16 cellular contexts compared by ENCODE assay signal in genomic region chr2:217927601-217928323, GRCh38.
A peak's percentile ranks its signal among the peaks of the same experiment; 100 is the strongest.
DNase-seq lines count a peak whose midpoint lies in the region; ATAC-seq and TF ChIP-seq lines count a peak whose summit lies in the region.
"Had no signal": no experiment of that assay in that cellular context is flagged by ENCODE, and none has a peak within 500 bp of the region (broad histone marks: within the 10 kb centered on the region; RNA-seq: fewer than 3 reads in every experiment).

No MANE protein-coding gene starts in this region.

- H2AK5ac ChIP-seq in neuronal stem cell (ENCODE audit: low read depth, low read length), result peak overlapping the region; percentile 12

- peak overlapping the region; percentile 27 for H2BK15ac ChIP-seq in neuronal stem cell (ENCODE audit: low read length)

- H3K18ac ChIP-seq in neuronal stem cell (ENCODE audit: low read length), result peak overlapping the region; percentile 52

- H4K91ac ChIP-seq in neuronal stem cell (ENCODE audit: low read depth, low read length, poor library complexity), result no peak overlapping the region

- peaks cover 18% of the 10 kb centered on the region for H3K4me1 ChIP-seq in cardiac muscle cell (ENCODE audit: low read depth)
- H3K4me1 ChIP-seq in neuronal stem cell (ENCODE audit: control insufficient read depth in 2 of 2, insufficient read depth in 1 of 2, low read depth in 1 of 2, low read length in 2 of 2), result peaks cover 1 to 4% of the 10 kb centered on the region in 2 donors
- peaks cover 14 to 100% (median 99%) of the 10 kb centered on the region in 4 donors for H3K4me1 ChIP-seq in tibial artery

- intact Hi-C loops in tibial artery (cut with DNase I; ENCODE audit: low total_unique reads), result no loop called here
- intact Hi-C loops in posterior vena cava (cut with DNase I), result no loop called here

- H3K23ac ChIP-seq in neuronal stem cell (ENCODE audit: low read depth, low read length, poor library complexity), result no peak overlapping the region

- H3K9ac ChIP-seq in neuronal stem cell (ENCODE audit: low read depth, low read length, poor library complexity), result no peak overlapping the region

- no peak overlapping the region for H3K14ac ChIP-seq in neuronal stem cell (ENCODE audit: low read length)

- H3K4me3 ChIP-seq in cardiac muscle cell (no peak overlapping the region), neuronal stem cell (ENCODE audit: low read length in 2 of 2) (no peak overlapping the region), tibial artery (peak overlapping the region in 1 of 2 donors; percentile 83)

- H3K9me3 ChIP-seq in cardiac muscle cell (ENCODE audit: low read depth), result no peaks in the 10 kb centered on the region
- H3K9me3 ChIP-seq in neuronal stem cell (replicated peaks in 1 of 2; ENCODE audit: control insufficient read depth in 2 of 2, insufficient read depth in 1 of 2, low read depth in 1 of 2, low read length in 2 of 2), result no peaks in the 10 kb centered on the region
- no peaks in the 10 kb centered on the region for H3K9me3 ChIP-seq in tibial artery

- DNase-seq in cardiac muscle cell (ENCODE audit: low read depth in 1 of 2, low spot score in 1 of 2) (no peak), neuronal stem cell (ENCODE audit: low spot score) (no peak), tibial artery (no peak), cortex of kidney (lab: John Stamatoyannopoulos, UW) (no peak), posterior vena cava (ENCODE audit: low spot score) (no peak), kidney tubule cell (ENCODE audit: low spot score) (no peak)
- DNase-seq: activated CD4-positive, alpha-beta T cell treated with anti-CD3 and anti-CD28 coated beads, Interleukin-2, amount 50 U/mL, for 4 hours; activated effector memory CD4-positive, alpha-beta T cell treated with Interleukin-2 at 50 U/mL for 16 hours; GF-D8; NCI-H524; occipital lobe; stimulated activated CD4-positive, alpha-beta T cell treated with anti-CD3 and anti-CD28 coated beads, Interleukin-4, amount 100 ng/mL, for 4 hours; stimulated activated naive CD8-positive, alpha-beta T cell treated with anti-CD3 and anti-CD28 coated beads, Interleukin-15, Interleukin-2, amounts not matched to agents 100 U/mL and 50 U/mL, for 24 hours; T1000 had no signal

- ATAC-seq in HG03354 (IDR thresholded peaks at IDR 0.05; ENCODE audit: poor library complexity, severe bottlenecking, unreplicated experiment), result no peak
- ATAC-seq: stimulated activated naive CD8-positive, alpha-beta T cell treated with anti-CD3 and anti-CD28 coated beads, Interleukin-15, Interleukin-2, amounts not matched to agents 100 U/mL and 50 U/mL, for 24 hours had no signal

- H2BK5ac ChIP-seq in neuronal stem cell (ENCODE audit: low read length), result no peak overlapping the region

- TF ChIP-seq CTCF in cardiac muscle cell (IDR thresholded peaks at IDR 0.05; ENCODE audit: low read depth, low read length) (no peak), tibial artery (IDR thresholded peaks at IDR 0.05) (no peak)

- no peak overlapping the region for H2BK12ac ChIP-seq in neuronal stem cell (ENCODE audit: low read length)

- H3K36me3 ChIP-seq in cardiac muscle cell (no peaks in the 10 kb centered on the region), neuronal stem cell (replicated peaks in 1 of 2; ENCODE audit: control insufficient read depth in 2 of 2, insufficient read depth in 2 of 2, low read length in 2 of 2) (no peaks in the 10 kb centered on the region), tibial artery (peaks cover 0 to 32% (median 14%) of the 10 kb centered on the region in 3 donors)

- no peak overlapping the region for H2AFZ ChIP-seq in neuronal stem cell (ENCODE audit: low read length)

- no peaks in the 10 kb centered on the region for H3K79me1 ChIP-seq in neuronal stem cell (ENCODE audit: low read depth, low read length)

- H2BK120ac ChIP-seq in neuronal stem cell (ENCODE audit: low read depth, low read length), result no peak overlapping the region

- no peak overlapping the region for H4K8ac ChIP-seq in neuronal stem cell (ENCODE audit: low read depth, low read length)

- H3K27ac ChIP-seq in adipose tissue (ENCODE audit: low read depth, low read length) (peak overlapping the region; percentile 74), cardiac muscle cell (peak overlapping the region; percentile 30), neuronal stem cell (replicated peaks; ENCODE audit: low read length) (no peak overlapping the region), tibial artery (peak overlapping the region; percentile 95 to 98)

- H3K4ac ChIP-seq in neuronal stem cell (ENCODE audit: low read length), result no peak overlapping the region

- 59 to 89% (median 71%) methylated on average over 2 of the region's 2 CpGs for WGBS in adipose tissue, 3 donors
- no CpG with 5 or more reads among the region's 2 CpGs for WGBS in neuronal stem cell (ENCODE audit: extremely low coverage in 2 of 2, insufficient read length in 2 of 2, insufficient replicate concordance in 1 of 2), 2 donors

- H3K27me3 ChIP-seq in cardiac muscle cell, result no peaks in the 10 kb centered on the region
- peaks cover 0 to 4% (median 0%) of the 10 kb centered on the region in 3 experiments for H3K27me3 ChIP-seq in neuronal stem cell (ENCODE audit: control insufficient read depth in 3 of 3, insufficient read depth in 3 of 3, low read depth in 1 of 3, low read length in 3 of 3)
- no peaks in the 10 kb centered on the region for H3K27me3 ChIP-seq in tibial artery

- H3K4me2 ChIP-seq in neuronal stem cell (ENCODE audit: insufficient read depth, low read length, poor library complexity, severe bottlenecking), result no peak overlapping the region
